ENCODE assay signal across 8 cellular contexts in genomic region chr20:17898548-17898994, GRCh38.
DNase-seq lines count a peak whose midpoint lies in the region; ATAC-seq, FAIRE-seq and TF ChIP-seq lines count a peak whose summit lies in the region.

No MANE protein-coding gene starts in this region.

- no peaks in the 10 kb centered on the region for H3K27me3 ChIP-seq in BJ (ENCODE audit: control insufficient read depth, insufficient read depth, low read length)

- ATAC-seq in GM21786 (IDR thresholded peaks at IDR 0.05; ENCODE audit: unreplicated experiment), result no peak

- TF ChIP-seq CTCF in BJ (IDR thresholded peaks at IDR 0.05; ENCODE audit: insufficient read depth, low read depth, low read length), result peak; percentile 93

- DNase-seq in BJ (ENCODE audit: low read depth), result no peak
- peak; percentile 46 for DNase-seq in H54 (ENCODE audit: insufficient read length, low spot score)
- peak; percentile 75 for DNase-seq in NCI-H82 (lab: John Stamatoyannopoulos, UW)
- DNase-seq in activated CD8-positive, alpha-beta memory T cell treated with anti-CD3 and anti-CD28 coated beads for 24 hours, result peak; percentile 81
- peak; percentile 82 for DNase-seq in mucosa of gallbladder (ENCODE audit: low spot score)
- DNase-seq in stimulated activated CD8-positive, alpha-beta memory T cell treated with anti-CD3 and anti-CD28 coated beads, Interleukin-7, amount 100 ng/mL, for 24 hours (ENCODE audit: low read depth), result peak; percentile 21

- H3K4me3 ChIP-seq in BJ (ENCODE audit: low read depth, low read length), result no peak overlapping the region

- H3K36me3 ChIP-seq in BJ (ENCODE audit: control insufficient read depth, insufficient read depth, low read length), result no peaks in the 10 kb centered on the region

- CTCF ChIA-PET in BJ (lab: Yijun Ruan, JAX), result interaction anchor here (0.8 to 3.6 kb wide), 16 partner anchors 12 to 362 kb away, joined by 3 to 20 read pairs (median 4); partner anchors contain the start of genes DSTN and RRBP1

- no peak for FAIRE-seq in H54 (lab: Jason Lieb, UNC)
- FAIRE-seq in endometrium (lab: Jason Lieb, UNC), result peak; percentile 93

- POLR2A ChIA-PET in BJ (lab: Charles Lee), result interaction anchor here (1.0 kb wide), 1 partner anchor 217 kb away, joined by 4 read pairs; the partner anchor contains the start of gene RRBP1

- no peak for TF ChIP-seq POLR2A in H54 (IDR thresholded peaks at IDR 0.05; ENCODE audit: low read depth, low read length)
